Comparison of ENCODE assay signal across 8 cellular contexts in the genomic region with DNA sequence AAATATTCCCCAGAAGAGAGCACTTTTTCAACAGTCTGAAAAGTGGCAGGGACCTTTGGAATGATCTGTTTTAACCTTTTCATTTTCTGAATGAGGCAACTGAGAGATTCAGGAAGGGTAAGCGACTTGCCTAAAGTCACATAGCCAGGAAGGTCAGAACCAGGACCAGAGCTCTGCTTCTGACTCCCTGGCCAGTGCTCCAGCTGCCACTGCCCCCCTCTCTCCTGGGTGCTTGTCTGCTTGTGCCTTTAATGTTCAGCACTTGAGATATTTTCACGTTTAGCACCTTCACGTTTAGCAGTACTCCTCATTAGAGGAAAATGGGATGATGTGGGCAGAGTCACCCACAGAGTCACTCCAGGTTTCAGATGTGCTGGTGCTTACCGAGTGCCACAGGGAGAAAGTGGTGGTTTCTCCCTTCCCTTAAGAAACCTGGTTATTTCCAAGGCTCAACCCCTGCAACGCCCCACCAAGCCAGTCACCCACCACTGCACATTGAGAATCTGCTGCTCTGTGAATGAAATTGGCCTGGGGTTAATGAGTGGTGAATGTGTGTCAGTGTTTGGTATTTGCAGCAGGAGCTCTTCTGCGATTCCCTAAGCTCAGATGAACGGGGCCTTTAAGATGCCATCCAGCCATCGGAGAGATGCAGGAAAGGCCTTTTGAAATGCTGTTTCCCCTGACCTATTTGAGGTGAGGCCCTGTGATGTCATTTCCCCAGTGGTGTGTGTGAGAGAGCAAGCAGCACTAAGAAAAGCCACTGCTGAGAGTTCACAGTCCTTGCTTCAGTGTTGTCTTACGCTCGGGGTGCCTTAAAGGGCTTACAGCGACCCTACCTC.
DNase-seq lines count a peak whose midpoint lies in the region; ATAC-seq and TF ChIP-seq lines count a peak whose summit lies in the region.

No MANE protein-coding gene starts in this region.

- peak overlapping the region; percentile 74 for H3K4me3 Mint-ChIP-seq in central memory CD8-positive, alpha-beta T cell
- no peak overlapping the region for H3K4me3 Mint-ChIP-seq in mesothelial cell of epicardium

- peak; percentile 62 for ATAC-seq in HG02943 (IDR thresholded peaks at IDR 0.05; ENCODE audit: low read depth, unreplicated experiment)
- ATAC-seq in central memory CD8-positive, alpha-beta T cell (replicated peaks; ENCODE audit: extremely low read depth, poor library complexity, severe bottlenecking) = peak; percentile 99

- DNase-seq in GM13977 (ENCODE audit: low spot score) (peak; percentile 72), mesothelial cell of epicardium (ENCODE audit: low spot score in 2 of 2, unreplicated experiment in 2 of 2) (no peak), NCI-H510A (lab: John Stamatoyannopoulos, UW) (no peak), epidermal melanocyte (ENCODE audit: insufficient read length, low spot score) (no peak)
- peak; percentile 40 to 66 for DNase-seq in central memory CD8-positive, alpha-beta T cell (ENCODE audit: low spot score in 2 of 2)
- DNase-seq in stimulated activated CD8-positive, alpha-beta memory T cell treated with anti-CD3 and anti-CD28 coated beads, Interleukin-7, amount 100 ng/mL, for 48 hours (ENCODE audit: extremely low read depth in 1 of 2, low read depth in 1 of 2) = peak; percentile 26 to 53

- TF ChIP-seq CTCF in GM13977 (IDR thresholded peaks at IDR 0.05; ENCODE audit: extremely low read depth, insufficient read depth, missing control alignments) (no peak), VCaP (conservative IDR thresholded peaks at IDR 0.05) (no peak), mesothelial cell of epicardium (IDR thresholded peaks at IDR 0.05; ENCODE audit: unreplicated experiment) (no peak)

- no peaks in the 10 kb centered on the region for H3K27me3 Mint-ChIP-seq in central memory CD8-positive, alpha-beta T cell
- no peaks in the 10 kb centered on the region for H3K27me3 Mint-ChIP-seq in mesothelial cell of epicardium (ENCODE audit: low read depth)

- no peaks in the 10 kb centered on the region for H3K9me3 Mint-ChIP-seq in central memory CD8-positive, alpha-beta T cell
- H3K9me3 Mint-ChIP-seq in mesothelial cell of epicardium = no peaks in the 10 kb centered on the region

- in situ Hi-C loops in GM13977 (cut with MboI; ENCODE audit: low pct_unique_long_range_greater_than_20kb, low sequenced_read_pairs, unreplicated experiment) = no loop called here

- peak overlapping the region; percentile 99 for H3K27ac Mint-ChIP-seq in central memory CD8-positive, alpha-beta T cell (ENCODE audit: low read depth)
- H3K27ac Mint-ChIP-seq in mesothelial cell of epicardium = peak overlapping the region; percentile 99

- peaks cover 13% of the 10 kb centered on the region for H3K36me3 Mint-ChIP-seq in central memory CD8-positive, alpha-beta T cell (ENCODE audit: insufficient read depth)
- no peaks in the 10 kb centered on the region for H3K36me3 Mint-ChIP-seq in mesothelial cell of epicardium

- H3K4me1 Mint-ChIP-seq in central memory CD8-positive, alpha-beta T cell = peaks cover 85% of the 10 kb centered on the region
- H3K4me1 Mint-ChIP-seq in mesothelial cell of epicardium = peaks cover 62% of the 10 kb centered on the region

- peak overlapping the region; percentile 36; the same call in 1 of the 2 replicates for H3K27ac ChIP-seq in VCaP

Comparison
In these comparisons a context has a peak if more than half of its experiments do, and no peak if none do; other contexts are left out.
1. DNase-seq: peak in GM13977 (single experiment), central memory CD8-positive, alpha-beta T cell (2 of 2) and stimulated activated CD8-positive, alpha-beta memory T cell treated with anti-CD3 and anti-CD28 coated beads, Interleukin-7, amount 100 ng/mL, for 48 hours (2 of 2); none in mesothelial cell of epicardium (0 of 2), NCI-H510A (single experiment) and epidermal melanocyte (single experiment).